ENCODE assay signal across 20 cellular contexts in the genomic region with DNA sequence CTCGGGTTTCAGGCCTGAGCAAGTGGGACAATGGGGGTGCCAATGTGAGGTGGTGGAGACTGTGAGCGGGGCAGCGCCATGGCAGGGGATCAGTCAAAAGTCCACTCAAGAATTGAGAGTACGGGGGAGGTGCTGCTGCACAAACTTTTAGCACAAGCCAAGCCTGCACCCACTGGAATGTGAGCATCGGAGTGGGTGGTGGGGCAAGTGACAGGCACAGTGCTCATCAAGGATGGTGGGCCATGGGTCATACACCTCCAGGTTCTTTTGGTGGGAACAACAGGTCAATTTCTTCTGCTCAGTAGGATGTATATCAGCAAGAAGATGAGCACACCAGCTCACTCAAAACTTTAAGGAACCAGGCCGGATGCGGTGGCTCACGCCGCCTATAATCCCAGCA.
"Had no signal": no experiment of that assay in that cellular context is flagged by ENCODE, and none has a peak within 500 bp of the region (broad histone marks: within the 10 kb centered on the region; RNA-seq: fewer than 3 reads in every experiment).

No MANE protein-coding gene starts in this region.

- H3K4me3 Mint-ChIP-seq: memory B cell; natural killer cell treated with Interleukin-12 subunit alpha and Interleukin-12 subunit beta and Interleukin-15 and Interleukin-18, amount 100 ng/mL, for 72 hours; stimulated activated naive B cell treated with anti-CD40 and anti-IgM and Interleukin-4, amounts not matched to agents 10 μg/mL and 1 μg/mL and 100 μg/mL, for 72 hours; stimulated activated naive CD8-positive, alpha-beta T cell treated with anti-CD3 and anti-CD28 coated beads, Interleukin-15, amount 100 ng/mL, for 72 hours had no signal

- H3K27ac Mint-ChIP-seq: memory B cell; natural killer cell treated with Interleukin-12 subunit alpha and Interleukin-12 subunit beta and Interleukin-15 and Interleukin-18, amount 100 ng/mL, for 72 hours; stimulated activated naive B cell treated with anti-CD40 and anti-IgM and Interleukin-4, amounts not matched to agents 10 μg/mL and 1 μg/mL and 100 μg/mL, for 72 hours; stimulated activated naive CD8-positive, alpha-beta T cell treated with anti-CD3 and anti-CD28 coated beads, Interleukin-15, amount 100 ng/mL, for 72 hours had no signal

- H3K36me3 Mint-ChIP-seq: memory B cell; natural killer cell treated with Interleukin-12 subunit alpha and Interleukin-12 subunit beta and Interleukin-15 and Interleukin-18, amount 100 ng/mL, for 72 hours; stimulated activated naive B cell treated with anti-CD40 and anti-IgM and Interleukin-4, amounts not matched to agents 10 μg/mL and 1 μg/mL and 100 μg/mL, for 72 hours had no signal

- H3K9me3 ChIP-seq: psoas muscle, sigmoid colon, thoracic aorta, transverse colon had no signal

- H3K9me3 Mint-ChIP-seq: memory B cell; natural killer cell treated with Interleukin-12 subunit alpha and Interleukin-12 subunit beta and Interleukin-15 and Interleukin-18, amount 100 ng/mL, for 72 hours; stimulated activated naive CD8-positive, alpha-beta T cell treated with anti-CD3 and anti-CD28 coated beads, Interleukin-15, amount 100 ng/mL, for 72 hours had no signal

- H3K4me1 ChIP-seq: psoas muscle, sigmoid colon, transverse colon had no signal

- H3K27me3 ChIP-seq: dorsolateral prefrontal cortex, heart right ventricle, neutrophil, sigmoid colon, transverse colon had no signal

- H3K36me3 ChIP-seq: heart right ventricle, neutrophil, sigmoid colon, thoracic aorta, transverse colon had no signal

- H3K27ac ChIP-seq: coronary artery, dorsolateral prefrontal cortex, heart right ventricle, neutrophil, psoas muscle, sigmoid colon, skin epidermis, thoracic aorta, transverse colon had no signal

- DNase-seq: dorsolateral prefrontal cortex; effector CD8-positive, alpha-beta T cell; heart right ventricle; hypothalamus; midbrain; psoas muscle; retina; sigmoid colon; stimulated activated CD4-positive, alpha-beta T cell treated with anti-CD3 and anti-CD28 coated beads, Interleukin-2, amount 100 ng/mL, for 24 hours; stimulated activated CD4-positive, alpha-beta T cell treated with anti-CD3 and anti-CD28 coated beads, Interleukin-4, amount 100 ng/mL, for 4 hours; stimulated activated naive B cell treated with anti-CD40 and anti-IgM and Interleukin-4, amounts not matched to agents 10 μg/mL and 1 μg/mL and 100 μg/mL, for 72 hours; stimulated activated naive CD8-positive, alpha-beta T cell treated with anti-CD3 and anti-CD28 coated beads, Interleukin-15, amount 100 ng/mL, for 72 hours; transverse colon had no signal

- H3K27me3 Mint-ChIP-seq: memory B cell; stimulated activated naive B cell treated with anti-CD40 and anti-IgM and Interleukin-4, amounts not matched to agents 10 μg/mL and 1 μg/mL and 100 μg/mL, for 72 hours; stimulated activated naive CD8-positive, alpha-beta T cell treated with anti-CD3 and anti-CD28 coated beads, Interleukin-15, amount 100 ng/mL, for 72 hours had no signal

- H3K4me3 ChIP-seq: coronary artery, dorsolateral prefrontal cortex, heart right ventricle, psoas muscle, sigmoid colon, skin epidermis, thoracic aorta, transverse colon had no signal

- ATAC-seq: heart right ventricle; left lobe of liver; natural killer cell treated with Interleukin-12 subunit alpha and Interleukin-12 subunit beta and Interleukin-15 and Interleukin-18, amount 100 ng/mL, for 72 hours; psoas muscle; stimulated activated naive B cell treated with anti-CD40 and anti-IgM and Interleukin-4, amounts not matched to agents 10 μg/mL and 1 μg/mL and 100 μg/mL, for 72 hours; stimulated activated naive CD8-positive, alpha-beta T cell treated with anti-CD3 and anti-CD28 coated beads, Interleukin-15, amount 100 ng/mL, for 72 hours had no signal
